ENCODE assay signal across 1 cellular context in genomic region chr17:9324864-9325263, GRCh38.
TF ChIP-seq lines count a peak whose summit lies in the region.

No MANE protein-coding gene starts in this region.

TF ChIP-seq in HepG2, 621 proteins besides CTCF, POLR2A, EP300 and RAD21 (continued from another document and continues in another):
- TF ChIP-seq ZNF646 (CRISPR knock-in tag; IDR thresholded peaks at IDR 0.05) (no peak), GATAD2A (CRISPR knock-in tag; IDR thresholded peaks at IDR 0.05) (0 out of 2 replicates have a peak, but pooled peaks have one; percentile 14), ZIK1 (CRISPR knock-in tag; IDR thresholded peaks at IDR 0.05; ENCODE audit: borderline replicate concordance, low read depth) (no peak), ZNF790 (CRISPR knock-in tag; IDR thresholded peaks at IDR 0.05; ENCODE audit: borderline replicate concordance) (no peak), GMEB1 (CRISPR knock-in tag; IDR thresholded peaks at IDR 0.05; ENCODE audit: borderline replicate concordance) (no peak), CREB1 (IDR thresholded peaks at IDR 0.05) (no peak), CREB1 (CRISPR knock-in tag; IDR thresholded peaks at IDR 0.05) (no peak), TRAFD1 (CRISPR knock-in tag; IDR thresholded peaks at IDR 0.05; ENCODE audit: borderline replicate concordance) (no peak), ZNF343 (CRISPR knock-in tag; IDR thresholded peaks at IDR 0.05) (no peak), ZNF468 (CRISPR knock-in tag; IDR thresholded peaks at IDR 0.05) (no peak), ZNF143 (CRISPR knock-in tag; IDR thresholded peaks at IDR 0.05) (no peak), NR2F2 (IDR thresholded peaks at IDR 0.05; ENCODE audit: borderline replicate concordance, low read depth) (no peak), TBX3 (IDR thresholded peaks at IDR 0.05; ENCODE audit: borderline replicate concordance) (no peak), HOXA5 (CRISPR knock-in tag; IDR thresholded peaks at IDR 0.05) (no peak), STAG1 (CRISPR knock-in tag; IDR thresholded peaks at IDR 0.05) (peak; percentile 26; the same call in 1 of the 2 replicates), ELF1 (CRISPR knock-in tag; IDR thresholded peaks at IDR 0.05) (no peak), RCOR2 (CRISPR knock-in tag; IDR thresholded peaks at IDR 0.05) (no peak), SKI (IDR thresholded peaks at IDR 0.05; ENCODE audit: partially characterized antibody) (no peak), ZNF615 (CRISPR knock-in tag; IDR thresholded peaks at IDR 0.05; ENCODE audit: borderline replicate concordance) (no peak), ZNF639 (CRISPR knock-in tag; conservative IDR thresholded peaks at IDR 0.05) (no peak), ZBTB39 (CRISPR knock-in tag; IDR thresholded peaks at IDR 0.05) (no peak), HNRNPK (IDR thresholded peaks at IDR 0.05; ENCODE audit: low read depth, low read length, poor library complexity, severe bottlenecking) (no peak), ZKSCAN1 (IDR thresholded peaks at IDR 0.05; ENCODE audit: low read length) (no peak), THAP9 (CRISPR knock-in tag; IDR thresholded peaks at IDR 0.05; ENCODE audit: borderline replicate concordance) (no peak), CBX2 (IDR thresholded peaks at IDR 0.05; ENCODE audit: low read depth, low read length) (no peak), CBX2 (CRISPR knock-in tag; IDR thresholded peaks at IDR 0.05; ENCODE audit: low read depth) (no peak), KLF12 (CRISPR knock-in tag; IDR thresholded peaks at IDR 0.05; ENCODE audit: borderline replicate concordance) (no peak)
- TF ChIP-seq, protein P1, sequence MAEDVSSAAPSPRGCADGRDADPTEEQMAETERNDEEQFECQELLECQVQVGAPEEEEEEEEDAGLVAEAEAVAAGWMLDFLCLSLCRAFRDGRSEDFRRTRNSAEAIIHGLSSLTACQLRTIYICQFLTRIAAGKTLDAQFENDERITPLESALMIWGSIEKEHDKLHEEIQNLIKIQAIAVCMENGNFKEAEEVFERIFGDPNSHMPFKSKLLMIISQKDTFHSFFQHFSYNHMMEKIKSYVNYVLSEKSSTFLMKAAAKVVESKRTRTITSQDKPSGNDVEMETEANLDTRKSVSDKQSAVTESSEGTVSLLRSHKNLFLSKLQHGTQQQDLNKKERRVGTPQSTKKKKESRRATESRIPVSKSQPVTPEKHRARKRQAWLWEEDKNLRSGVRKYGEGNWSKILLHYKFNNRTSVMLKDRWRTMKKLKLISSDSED (CRISPR knock-in tag; IDR thresholded peaks at IDR 0.05), result no peak
- TF ChIP-seq, protein P2, sequence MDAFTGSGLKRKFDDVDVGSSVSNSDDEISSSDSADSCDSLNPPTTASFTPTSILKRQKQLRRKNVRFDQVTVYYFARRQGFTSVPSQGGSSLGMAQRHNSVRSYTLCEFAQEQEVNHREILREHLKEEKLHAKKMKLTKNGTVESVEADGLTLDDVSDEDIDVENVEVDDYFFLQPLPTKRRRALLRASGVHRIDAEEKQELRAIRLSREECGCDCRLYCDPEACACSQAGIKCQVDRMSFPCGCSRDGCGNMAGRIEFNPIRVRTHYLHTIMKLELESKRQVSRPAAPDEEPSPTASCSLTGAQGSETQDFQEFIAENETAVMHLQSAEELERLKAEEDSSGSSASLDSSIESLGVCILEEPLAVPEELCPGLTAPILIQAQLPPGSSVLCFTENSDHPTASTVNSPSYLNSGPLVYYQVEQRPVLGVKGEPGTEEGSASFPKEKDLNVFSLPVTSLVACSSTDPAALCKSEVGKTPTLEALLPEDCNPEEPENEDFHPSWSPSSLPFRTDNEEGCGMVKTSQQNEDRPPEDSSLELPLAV (CRISPR knock-in tag; conservative IDR thresholded peaks at IDR 0.05; ENCODE audit: low read depth), result no peak
